In the genomic region with DNA sequence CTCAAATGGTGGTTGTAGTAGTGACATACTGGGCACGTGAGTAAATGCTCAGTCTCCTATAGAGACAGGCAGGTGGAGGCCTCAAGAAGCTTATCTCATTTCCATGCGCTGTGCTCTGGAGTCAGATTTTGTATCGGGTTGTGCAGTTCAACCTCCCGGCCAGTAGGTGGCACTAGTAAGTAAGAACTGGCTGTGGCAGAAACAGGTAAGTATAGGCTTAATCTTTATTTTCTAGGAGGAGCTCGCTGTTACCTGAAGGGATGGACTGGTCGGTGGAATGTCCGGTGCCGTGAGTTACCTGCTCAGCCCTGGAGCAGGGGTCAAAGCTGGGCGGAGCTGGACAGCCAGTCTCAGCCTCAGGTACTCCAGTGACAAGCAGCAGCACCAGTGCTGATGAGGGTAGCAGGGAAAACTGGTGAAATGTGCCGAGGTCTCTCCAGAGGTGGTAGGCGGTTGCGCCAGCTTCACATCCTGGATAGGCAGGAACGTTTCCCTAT, we compare ENCODE assay signal across 1 cellular context.
TF ChIP-seq lines count a peak whose summit lies in the region.

No MANE protein-coding gene starts in this region.

TF ChIP-seq in HepG2, 621 proteins besides CTCF, POLR2A, EP300 and RAD21:
- peak; percentile 69; the same call in 1 of the 2 replicates for TF ChIP-seq POGZ (CRISPR knock-in tag; IDR thresholded peaks at IDR 0.05)
- TF ChIP-seq KAT8 (CRISPR knock-in tag; IDR thresholded peaks at IDR 0.05) = 0 out of 2 replicates have a peak, but pooled peaks have one; percentile 33
- no peak for TF ChIP-seq ZBTB38 (CRISPR knock-in tag; IDR thresholded peaks at IDR 0.05)
- peak; percentile 91 for TF ChIP-seq ZMYM4 (CRISPR knock-in tag; IDR thresholded peaks at IDR 0.05)
- TF ChIP-seq, protein P1, sequence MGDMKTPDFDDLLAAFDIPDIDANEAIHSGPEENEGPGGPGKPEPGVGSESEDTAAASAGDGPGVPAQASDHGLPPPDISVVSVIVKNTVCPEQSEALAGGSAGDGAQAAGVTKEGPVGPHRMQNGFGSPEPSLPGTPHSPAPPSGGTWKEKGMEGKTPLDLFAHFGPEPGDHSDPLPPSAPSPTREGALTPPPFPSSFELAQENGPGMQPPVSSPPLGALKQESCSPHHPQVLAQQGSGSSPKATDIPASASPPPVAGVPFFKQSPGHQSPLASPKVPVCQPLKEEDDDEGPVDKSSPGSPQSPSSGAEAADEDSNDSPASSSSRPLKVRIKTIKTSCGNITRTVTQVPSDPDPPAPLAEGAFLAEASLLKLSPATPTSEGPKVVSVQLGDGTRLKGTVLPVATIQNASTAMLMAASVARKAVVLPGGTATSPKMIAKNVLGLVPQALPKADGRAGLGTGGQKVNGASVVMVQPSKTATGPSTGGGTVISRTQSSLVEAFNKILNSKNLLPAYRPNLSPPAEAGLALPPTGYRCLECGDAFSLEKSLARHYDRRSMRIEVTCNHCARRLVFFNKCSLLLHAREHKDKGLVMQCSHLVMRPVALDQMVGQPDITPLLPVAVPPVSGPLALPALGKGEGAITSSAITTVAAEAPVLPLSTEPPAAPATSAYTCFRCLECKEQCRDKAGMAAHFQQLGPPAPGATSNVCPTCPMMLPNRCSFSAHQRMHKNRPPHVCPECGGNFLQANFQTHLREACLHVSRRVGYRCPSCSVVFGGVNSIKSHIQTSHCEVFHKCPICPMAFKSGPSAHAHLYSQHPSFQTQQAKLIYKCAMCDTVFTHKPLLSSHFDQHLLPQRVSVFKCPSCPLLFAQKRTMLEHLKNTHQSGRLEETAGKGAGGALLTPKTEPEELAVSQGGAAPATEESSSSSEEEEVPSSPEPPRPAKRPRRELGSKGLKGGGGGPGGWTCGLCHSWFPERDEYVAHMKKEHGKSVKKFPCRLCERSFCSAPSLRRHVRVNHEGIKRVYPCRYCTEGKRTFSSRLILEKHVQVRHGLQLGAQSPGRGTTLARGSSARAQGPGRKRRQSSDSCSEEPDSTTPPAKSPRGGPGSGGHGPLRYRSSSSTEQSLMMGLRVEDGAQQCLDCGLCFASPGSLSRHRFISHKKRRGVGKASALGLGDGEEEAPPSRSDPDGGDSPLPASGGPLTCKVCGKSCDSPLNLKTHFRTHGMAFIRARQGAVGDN (CRISPR knock-in tag; IDR thresholded peaks at IDR 0.05) = peak; percentile 19; the same call in 1 of the 2 replicates
- 0 out of 2 replicates have a peak, but pooled peaks have one; percentile 42 for TF ChIP-seq CBX5 (CRISPR knock-in tag; IDR thresholded peaks at IDR 0.05; ENCODE audit: borderline replicate concordance)
- TF ChIP-seq ZNF598 (CRISPR knock-in tag; IDR thresholded peaks at IDR 0.05; ENCODE audit: borderline replicate concordance) = peak; percentile 13; the same call in 1 of the 2 replicates
- TF ChIP-seq GABPB1 (CRISPR knock-in tag; IDR thresholded peaks at IDR 0.05) = peak; percentile 42
- TF ChIP-seq, protein P2, sequence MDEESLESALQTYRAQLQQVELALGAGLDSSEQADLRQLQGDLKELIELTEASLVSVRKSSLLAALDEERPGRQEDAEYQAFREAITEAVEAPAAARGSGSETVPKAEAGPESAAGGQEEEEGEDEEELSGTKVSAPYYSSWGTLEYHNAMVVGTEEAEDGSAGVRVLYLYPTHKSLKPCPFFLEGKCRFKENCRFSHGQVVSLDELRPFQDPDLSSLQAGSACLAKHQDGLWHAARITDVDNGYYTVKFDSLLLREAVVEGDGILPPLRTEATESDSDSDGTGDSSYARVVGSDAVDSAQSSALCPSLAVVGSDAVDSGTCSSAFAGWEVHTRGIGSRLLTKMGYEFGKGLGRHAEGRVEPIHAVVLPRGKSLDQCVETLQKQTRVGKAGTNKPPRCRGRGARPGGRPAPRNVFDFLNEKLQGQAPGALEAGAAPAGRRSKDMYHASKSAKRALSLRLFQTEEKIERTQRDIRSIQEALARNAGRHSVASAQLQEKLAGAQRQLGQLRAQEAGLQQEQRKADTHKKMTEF (CRISPR knock-in tag; IDR thresholded peaks at IDR 0.05) = peak; percentile 34; the same call in 1 of the 2 replicates
- no peak for TF ChIP-seq ZZZ3 (CRISPR knock-in tag; IDR thresholded peaks at IDR 0.05; ENCODE audit: borderline replicate concordance)
- TF ChIP-seq, protein P3, sequence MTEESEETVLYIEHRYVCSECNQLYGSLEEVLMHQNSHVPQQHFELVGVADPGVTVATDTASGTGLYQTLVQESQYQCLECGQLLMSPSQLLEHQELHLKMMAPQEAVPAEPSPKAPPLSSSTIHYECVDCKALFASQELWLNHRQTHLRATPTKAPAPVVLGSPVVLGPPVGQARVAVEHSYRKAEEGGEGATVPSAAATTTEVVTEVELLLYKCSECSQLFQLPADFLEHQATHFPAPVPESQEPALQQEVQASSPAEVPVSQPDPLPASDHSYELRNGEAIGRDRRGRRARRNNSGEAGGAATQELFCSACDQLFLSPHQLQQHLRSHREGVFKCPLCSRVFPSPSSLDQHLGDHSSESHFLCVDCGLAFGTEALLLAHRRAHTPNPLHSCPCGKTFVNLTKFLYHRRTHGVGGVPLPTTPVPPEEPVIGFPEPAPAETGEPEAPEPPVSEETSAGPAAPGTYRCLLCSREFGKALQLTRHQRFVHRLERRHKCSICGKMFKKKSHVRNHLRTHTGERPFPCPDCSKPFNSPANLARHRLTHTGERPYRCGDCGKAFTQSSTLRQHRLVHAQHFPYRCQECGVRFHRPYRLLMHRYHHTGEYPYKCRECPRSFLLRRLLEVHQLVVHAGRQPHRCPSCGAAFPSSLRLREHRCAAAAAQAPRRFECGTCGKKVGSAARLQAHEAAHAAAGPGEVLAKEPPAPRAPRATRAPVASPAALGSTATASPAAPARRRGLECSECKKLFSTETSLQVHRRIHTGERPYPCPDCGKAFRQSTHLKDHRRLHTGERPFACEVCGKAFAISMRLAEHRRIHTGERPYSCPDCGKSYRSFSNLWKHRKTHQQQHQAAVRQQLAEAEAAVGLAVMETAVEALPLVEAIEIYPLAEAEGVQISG (CRISPR knock-in tag; IDR thresholded peaks at IDR 0.05) = peak; percentile 98
- peak; percentile 51; the same call in 1 of the 2 replicates for TF ChIP-seq GATAD1 (CRISPR knock-in tag; IDR thresholded peaks at IDR 0.05)
- TF ChIP-seq SMC3 (IDR thresholded peaks at IDR 0.05; ENCODE audit: low read length) = peak; percentile 66
- TF ChIP-seq GATAD2A (CRISPR knock-in tag; IDR thresholded peaks at IDR 0.05) = 0 out of 2 replicates have a peak, but pooled peaks have one; percentile 15
- no peak for TF ChIP-seq TBX2 (CRISPR knock-in tag; IDR thresholded peaks at IDR 0.05; ENCODE audit: borderline replicate concordance)
- TF ChIP-seq, protein P4, sequence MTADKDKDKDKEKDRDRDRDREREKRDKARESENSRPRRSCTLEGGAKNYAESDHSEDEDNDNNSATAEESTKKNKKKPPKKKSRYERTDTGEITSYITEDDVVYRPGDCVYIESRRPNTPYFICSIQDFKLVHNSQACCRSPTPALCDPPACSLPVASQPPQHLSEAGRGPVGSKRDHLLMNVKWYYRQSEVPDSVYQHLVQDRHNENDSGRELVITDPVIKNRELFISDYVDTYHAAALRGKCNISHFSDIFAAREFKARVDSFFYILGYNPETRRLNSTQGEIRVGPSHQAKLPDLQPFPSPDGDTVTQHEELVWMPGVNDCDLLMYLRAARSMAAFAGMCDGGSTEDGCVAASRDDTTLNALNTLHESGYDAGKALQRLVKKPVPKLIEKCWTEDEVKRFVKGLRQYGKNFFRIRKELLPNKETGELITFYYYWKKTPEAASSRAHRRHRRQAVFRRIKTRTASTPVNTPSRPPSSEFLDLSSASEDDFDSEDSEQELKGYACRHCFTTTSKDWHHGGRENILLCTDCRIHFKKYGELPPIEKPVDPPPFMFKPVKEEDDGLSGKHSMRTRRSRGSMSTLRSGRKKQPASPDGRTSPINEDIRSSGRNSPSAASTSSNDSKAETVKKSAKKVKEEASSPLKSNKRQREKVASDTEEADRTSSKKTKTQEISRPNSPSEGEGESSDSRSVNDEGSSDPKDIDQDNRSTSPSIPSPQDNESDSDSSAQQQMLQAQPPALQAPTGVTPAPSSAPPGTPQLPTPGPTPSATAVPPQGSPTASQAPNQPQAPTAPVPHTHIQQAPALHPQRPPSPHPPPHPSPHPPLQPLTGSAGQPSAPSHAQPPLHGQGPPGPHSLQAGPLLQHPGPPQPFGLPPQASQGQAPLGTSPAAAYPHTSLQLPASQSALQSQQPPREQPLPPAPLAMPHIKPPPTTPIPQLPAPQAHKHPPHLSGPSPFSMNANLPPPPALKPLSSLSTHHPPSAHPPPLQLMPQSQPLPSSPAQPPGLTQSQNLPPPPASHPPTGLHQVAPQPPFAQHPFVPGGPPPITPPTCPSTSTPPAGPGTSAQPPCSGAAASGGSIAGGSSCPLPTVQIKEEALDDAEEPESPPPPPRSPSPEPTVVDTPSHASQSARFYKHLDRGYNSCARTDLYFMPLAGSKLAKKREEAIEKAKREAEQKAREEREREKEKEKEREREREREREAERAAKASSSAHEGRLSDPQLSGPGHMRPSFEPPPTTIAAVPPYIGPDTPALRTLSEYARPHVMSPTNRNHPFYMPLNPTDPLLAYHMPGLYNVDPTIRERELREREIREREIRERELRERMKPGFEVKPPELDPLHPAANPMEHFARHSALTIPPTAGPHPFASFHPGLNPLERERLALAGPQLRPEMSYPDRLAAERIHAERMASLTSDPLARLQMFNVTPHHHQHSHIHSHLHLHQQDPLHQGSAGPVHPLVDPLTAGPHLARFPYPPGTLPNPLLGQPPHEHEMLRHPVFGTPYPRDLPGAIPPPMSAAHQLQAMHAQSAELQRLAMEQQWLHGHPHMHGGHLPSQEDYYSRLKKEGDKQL (CRISPR knock-in tag; IDR thresholded peaks at IDR 0.05; ENCODE audit: low read depth) = no peak
- peak; percentile 61 for TF ChIP-seq ZEB1 (IDR thresholded peaks at IDR 0.05; ENCODE audit: insufficient replicate concordance, low read depth)
- TF ChIP-seq DMAP1 (CRISPR knock-in tag; IDR thresholded peaks at IDR 0.05) = 0 out of 2 replicates have a peak, but pooled peaks have one; percentile 22
- TF ChIP-seq ZNF331 (CRISPR knock-in tag; IDR thresholded peaks at IDR 0.05) = 0 out of 2 replicates have a peak, but pooled peaks have one; percentile 21
- peak; percentile 28; the same call in 1 of the 2 replicates for TF ChIP-seq ZNF792 (CRISPR knock-in tag; IDR thresholded peaks at IDR 0.05)
- TF ChIP-seq ZNF709 (CRISPR knock-in tag; IDR thresholded peaks at IDR 0.05) = 0 out of 2 replicates have a peak, but pooled peaks have one; percentile 34
- TF ChIP-seq RXRB (CRISPR knock-in tag; IDR thresholded peaks at IDR 0.05; ENCODE audit: borderline replicate concordance) = 0 out of 2 replicates have a peak, but pooled peaks have one; percentile 12
- TF ChIP-seq ZSCAN29 (CRISPR knock-in tag; conservative IDR thresholded peaks at IDR 0.05) = no peak
- 0 out of 2 replicates have a peak, but pooled peaks have one; percentile 26 for TF ChIP-seq ZNF605 (CRISPR knock-in tag; IDR thresholded peaks at IDR 0.05)
- TF ChIP-seq, protein P5, sequence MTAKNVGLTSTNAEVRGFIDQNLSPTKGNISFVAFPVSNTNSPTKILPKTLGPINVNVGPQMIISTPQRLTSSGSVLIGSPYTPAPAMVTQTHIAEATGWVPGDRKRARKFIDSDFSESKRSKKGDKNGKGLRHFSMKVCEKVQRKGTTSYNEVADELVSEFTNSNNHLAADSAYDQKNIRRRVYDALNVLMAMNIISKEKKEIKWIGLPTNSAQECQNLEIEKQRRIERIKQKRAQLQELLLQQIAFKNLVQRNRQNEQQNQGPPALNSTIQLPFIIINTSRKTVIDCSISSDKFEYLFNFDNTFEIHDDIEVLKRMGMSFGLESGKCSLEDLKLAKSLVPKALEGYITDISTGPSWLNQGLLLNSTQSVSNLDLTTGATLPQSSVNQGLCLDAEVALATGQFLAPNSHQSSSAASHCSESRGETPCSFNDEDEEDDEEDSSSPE (CRISPR knock-in tag; IDR thresholded peaks at IDR 0.05) = no peak
- peak; percentile 49; the same call in 1 of the 2 replicates for TF ChIP-seq THAP11 (CRISPR knock-in tag; IDR thresholded peaks at IDR 0.05)
- TF ChIP-seq, protein P6, sequence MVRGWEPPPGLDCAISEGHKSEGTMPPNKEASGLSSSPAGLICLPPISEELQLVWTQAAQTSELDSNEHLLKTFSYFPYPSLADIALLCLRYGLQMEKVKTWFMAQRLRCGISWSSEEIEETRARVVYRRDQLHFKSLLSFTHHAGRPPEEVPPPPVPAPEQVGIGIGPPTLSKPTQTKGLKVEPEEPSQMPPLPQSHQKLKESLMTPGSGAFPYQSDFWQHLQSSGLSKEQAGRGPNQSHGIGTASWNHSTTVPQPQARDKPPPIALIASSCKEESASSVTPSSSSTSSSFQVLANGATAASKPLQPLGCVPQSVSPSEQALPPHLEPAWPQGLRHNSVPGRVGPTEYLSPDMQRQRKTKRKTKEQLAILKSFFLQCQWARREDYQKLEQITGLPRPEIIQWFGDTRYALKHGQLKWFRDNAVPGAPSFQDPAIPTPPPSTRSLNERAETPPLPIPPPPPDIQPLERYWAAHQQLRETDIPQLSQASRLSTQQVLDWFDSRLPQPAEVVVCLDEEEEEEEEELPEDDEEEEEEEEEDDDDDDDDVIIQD (CRISPR knock-in tag; IDR thresholded peaks at IDR 0.05; ENCODE audit: low read depth) = peak; percentile 78
- TF ChIP-seq ZNF354B (CRISPR knock-in tag; IDR thresholded peaks at IDR 0.05) = no peak
- TF ChIP-seq, protein P7, sequence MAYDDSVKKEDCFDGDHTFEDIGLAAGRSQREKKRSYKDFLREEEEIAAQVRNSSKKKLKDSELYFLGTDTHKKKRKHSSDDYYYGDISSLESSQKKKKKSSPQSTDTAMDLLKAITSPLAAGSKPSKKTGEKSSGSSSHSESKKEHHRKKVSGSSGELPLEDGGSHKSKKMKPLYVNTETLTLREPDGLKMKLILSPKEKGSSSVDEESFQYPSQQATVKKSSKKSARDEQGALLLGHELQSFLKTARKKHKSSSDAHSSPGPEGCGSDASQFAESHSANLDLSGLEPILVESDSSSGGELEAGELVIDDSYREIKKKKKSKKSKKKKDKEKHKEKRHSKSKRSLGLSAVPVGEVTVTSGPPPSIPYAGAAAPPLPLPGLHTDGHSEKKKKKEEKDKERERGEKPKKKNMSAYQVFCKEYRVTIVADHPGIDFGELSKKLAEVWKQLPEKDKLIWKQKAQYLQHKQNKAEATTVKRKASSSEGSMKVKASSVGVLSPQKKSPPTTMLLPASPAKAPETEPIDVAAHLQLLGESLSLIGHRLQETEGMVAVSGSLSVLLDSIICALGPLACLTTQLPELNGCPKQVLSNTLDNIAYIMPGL (CRISPR knock-in tag; IDR thresholded peaks at IDR 0.05; ENCODE audit: borderline replicate concordance in 1 of 2, low read depth in 1 of 2) = peak; percentile 38 to 57; a peak in 1 of 4 replicates
- no peak for TF ChIP-seq ZC3H13 (CRISPR knock-in tag; IDR thresholded peaks at IDR 0.05)
- no peak for TF ChIP-seq SCMH1 (CRISPR knock-in tag; IDR thresholded peaks at IDR 0.05; ENCODE audit: borderline replicate concordance)
- peak; percentile 63 for TF ChIP-seq STAG1 (CRISPR knock-in tag; IDR thresholded peaks at IDR 0.05)
- TF ChIP-seq MIER3 (CRISPR knock-in tag; IDR thresholded peaks at IDR 0.05; ENCODE audit: borderline replicate concordance) = no peak
- no peak for TF ChIP-seq GABPA (IDR thresholded peaks at IDR 0.05; ENCODE audit: low read depth, low read length)
- peak; percentile 23; the same call in 1 of the 2 replicates for TF ChIP-seq GABPA (CRISPR knock-in tag; IDR thresholded peaks at IDR 0.05; ENCODE audit: low read depth)
- TF ChIP-seq HNF4A (CRISPR knock-in tag; IDR thresholded peaks at IDR 0.05) = no peak
